Comparison of ENCODE assay signal across 16 cellular contexts in genomic region chr6:141248056-141248799, GRCh38.
DNase-seq lines count a peak whose midpoint lies in the region; ATAC-seq, FAIRE-seq and TF ChIP-seq lines count a peak whose summit lies in the region.
"Had no signal": no experiment of that assay in that cellular context is flagged by ENCODE, and none has a peak within 500 bp of the region (broad histone marks: within the 10 kb centered on the region; RNA-seq: fewer than 3 reads in every experiment).

No MANE protein-coding gene starts in this region.

- no peak for TF ChIP-seq POLR2A in GM12878 (IDR thresholded peaks at IDR 0.05; ENCODE audit: low read depth, low read length)

- no peaks in the 10 kb centered on the region for H3K9me3 ChIP-seq in GM12878 (replicated peaks; ENCODE audit: control insufficient read depth, insufficient read depth, low read length)
- no peaks in the 10 kb centered on the region for H3K9me3 ChIP-seq in effector memory CD4-positive, alpha-beta T cell (ENCODE audit: control insufficient read depth, low read length)
- H3K9me3 ChIP-seq in SJCRH30 (replicated peaks) = no peaks in the 10 kb centered on the region
- H3K9me3 ChIP-seq: esophagus muscularis mucosa, pancreas had no signal

- DNase-seq in GM12878 (ENCODE audit: low read depth, low spot score) (no peak), AML-193 (lab: John Stamatoyannopoulos, UW) (no peak), NCI-H2196 treated with DMSO at 0.1 percent for 48 hours (lab: John Stamatoyannopoulos, UW; ENCODE audit: unreplicated experiment) (no peak), SJCRH30 (no peak)
- DNase-seq in effector memory CD4-positive, alpha-beta T cell = no peak
- DNase-seq: activated CD4-positive, alpha-beta T cell treated with anti-CD3 and anti-CD28 coated beads, Interleukin-2, amount 50 U/mL, for 4 hours; activated gamma-delta T cell; DND-41; Karpas-422; NCI-H2029 treated with DMSO at 0.1 percent for 48 hours; pancreas had no signal

- WGBS in GM12878 (ENCODE audit: insufficient coverage, insufficient replicate concordance, low lambda C conversion rate, missing lambda C conversion rate) = 12% methylated on average over 3 of the region's 3 CpGs

- H3K4me3 ChIP-seq in GM12878 = no peak overlapping the region
- H3K4me3 ChIP-seq in effector memory CD4-positive, alpha-beta T cell (ENCODE audit: insufficient read depth, low read depth, low read length, poor library complexity, severe bottlenecking) = no peak overlapping the region
- H3K4me3 ChIP-seq in SJCRH30 = no peak overlapping the region
- H3K4me3 ChIP-seq: esophagus muscularis mucosa, pancreas had no signal

- H3K4me2 ChIP-seq in GM12878 (ENCODE audit: control insufficient read depth, insufficient read depth) = no peak overlapping the region

- no peaks in the 10 kb centered on the region for H3K36me3 ChIP-seq in GM12878 (ENCODE audit: control insufficient read depth in 2 of 2, insufficient read depth in 2 of 2, low read length in 1 of 2)
- no peaks in the 10 kb centered on the region for H3K36me3 ChIP-seq in effector memory CD4-positive, alpha-beta T cell (ENCODE audit: control insufficient read depth, insufficient read depth, low read length)
- no peaks in the 10 kb centered on the region for H3K36me3 ChIP-seq in SJCRH30
- H3K36me3 ChIP-seq: esophagus muscularis mucosa, pancreas had no signal

- H3K79me2 ChIP-seq in GM12878 (ENCODE audit: control insufficient read depth, insufficient read depth, low read length) = no peaks in the 10 kb centered on the region

- H2AFZ ChIP-seq in GM12878 (ENCODE audit: control insufficient read depth, low read depth, low read length) = no peak overlapping the region

- POLR2A ChIA-PET in GM12878 (lab: Charles Lee) = no interaction called here

- no peak for FAIRE-seq in GM12878 (lab: Jason Lieb, UNC)
- FAIRE-seq: GM19239 had no signal

- SMC1A ChIA-PET in GM12878 (lab: Charles Lee; ENCODE audit: uncharacterized antibody, unreplicated experiment) = interaction anchor here (0.6 to 1.1 kb wide), 2 partner anchors 55 to 1040 kb away, joined by 3 to 4 read pairs; no protein-coding TSS in a partner anchor

- H3K27me3 ChIP-seq in GM12878 (replicated peaks in 1 of 2; ENCODE audit: control insufficient read depth in 2 of 2, insufficient read depth in 2 of 2, low read length in 1 of 2) (no peaks in the 10 kb centered on the region), SJCRH30 (no peaks in the 10 kb centered on the region)
- no peaks in the 10 kb centered on the region for H3K27me3 ChIP-seq in effector memory CD4-positive, alpha-beta T cell (replicated peaks; ENCODE audit: control insufficient read depth, insufficient read depth, low read length, poor library complexity, severe bottlenecking)
- H3K27me3 ChIP-seq: esophagus muscularis mucosa, pancreas had no signal

- no peak overlapping the region for H3K27ac ChIP-seq in GM12878 (ENCODE audit: control insufficient read depth, insufficient read depth)
- H3K27ac ChIP-seq in effector memory CD4-positive, alpha-beta T cell (ENCODE audit: insufficient read depth, low read length, poor library complexity, severe bottlenecking) = no peak overlapping the region
- no peak overlapping the region for H3K27ac ChIP-seq in SJCRH30
- H3K27ac ChIP-seq: esophagus muscularis mucosa, pancreas had no signal

- in situ Hi-C loops in GM12878 (cut with MboI) = no loop called here

- TF ChIP-seq RAD21 in GM12878 (IDR thresholded peaks at IDR 0.05; ENCODE audit: insufficient read depth, low read depth, low read length) = no peak

- H3K4me1 ChIP-seq in GM12878 (ENCODE audit: control insufficient read depth, insufficient read depth, low read length) (no peaks in the 10 kb centered on the region), SJCRH30 (no peaks in the 10 kb centered on the region)
- no peaks in the 10 kb centered on the region for H3K4me1 ChIP-seq in effector memory CD4-positive, alpha-beta T cell (ENCODE audit: control insufficient read depth, insufficient read depth, low read length, poor library complexity, severe bottlenecking)
- H3K4me1 ChIP-seq: pancreas had no signal

- BruUV-seq in GM12878 (replicated peaks; lab: Mats Ljungman, UMichigan) = no TSS peak

- CTCF ChIA-PET in GM12878 (lab: Yijun Ruan, JAX) = no interaction called here

- intact Hi-C loops in GM12878 (cut with micrococcal nuclease; ENCODE audit: unreplicated experiment) = no loop called here

- ATAC-seq in GM18519 (IDR thresholded peaks at IDR 0.05; ENCODE audit: low FRiP score, unreplicated experiment) (peak; percentile 46), GM21381 (IDR thresholded peaks at IDR 0.05; ENCODE audit: unreplicated experiment) (peak; percentile 73), HG02981 (IDR thresholded peaks at IDR 0.05; ENCODE audit: unreplicated experiment) (peak; percentile 58), GM12878 (peak; percentile 56)
- ATAC-seq: pancreas had no signal

- H3K9ac ChIP-seq in GM12878 (ENCODE audit: control insufficient read depth, insufficient read depth, low read length) = no peak overlapping the region

- no peaks in the 10 kb centered on the region for H4K20me1 ChIP-seq in GM12878 (ENCODE audit: control insufficient read depth, insufficient read depth)

- RAD21 ChIA-PET in GM12878 (lab: Charles Lee; ENCODE audit: unreplicated experiment) = no interaction called here

- no peak for TF ChIP-seq EP300 in GM12878 (IDR thresholded peaks at IDR 0.05; ENCODE audit: borderline replicate concordance in 1 of 2, control insufficient read depth in 1 of 2, low read depth in 2 of 2, low read length in 2 of 2)

- TF ChIP-seq CTCF in GM12878 (IDR thresholded peaks at IDR 0.05 in 2 of 3, conservative IDR thresholded peaks at IDR 0.05 in 1 of 3; ENCODE audit: control insufficient read depth in 2 of 3, extremely low read depth in 1 of 3, insufficient read depth in 1 of 3, low read depth in 3 of 3, low read length in 3 of 3) = no peak

TF ChIP-seq in GM12878, 131 proteins besides CTCF, POLR2A, EP300 and RAD21 (continues in another document):
- TF ChIP-seq TBL1XR1 (IDR thresholded peaks at IDR 0.05; ENCODE audit: low read depth, low read length) (no peak), CBFB (IDR thresholded peaks at IDR 0.05; ENCODE audit: low read depth) (no peak), MTA2 (IDR thresholded peaks at IDR 0.05; ENCODE audit: low read depth) (no peak), E4F1 (IDR thresholded peaks at IDR 0.05; ENCODE audit: borderline replicate concordance, partially characterized antibody) (no peak), IRF4 (IDR thresholded peaks at IDR 0.05; ENCODE audit: low read depth, low read length) (no peak), HDAC2 (IDR thresholded peaks at IDR 0.05) (no peak), FOS (IDR thresholded peaks at IDR 0.05; ENCODE audit: borderline replicate concordance, extremely low read depth, insufficient read length) (no peak), STAT3 (IDR thresholded peaks at IDR 0.05; ENCODE audit: low read depth, low read length) (no peak), SRF (IDR thresholded peaks at IDR 0.05; ENCODE audit: low read depth in 2 of 2, low read length in 2 of 2) (no peak)
- TF ChIP-seq, protein P1, sequence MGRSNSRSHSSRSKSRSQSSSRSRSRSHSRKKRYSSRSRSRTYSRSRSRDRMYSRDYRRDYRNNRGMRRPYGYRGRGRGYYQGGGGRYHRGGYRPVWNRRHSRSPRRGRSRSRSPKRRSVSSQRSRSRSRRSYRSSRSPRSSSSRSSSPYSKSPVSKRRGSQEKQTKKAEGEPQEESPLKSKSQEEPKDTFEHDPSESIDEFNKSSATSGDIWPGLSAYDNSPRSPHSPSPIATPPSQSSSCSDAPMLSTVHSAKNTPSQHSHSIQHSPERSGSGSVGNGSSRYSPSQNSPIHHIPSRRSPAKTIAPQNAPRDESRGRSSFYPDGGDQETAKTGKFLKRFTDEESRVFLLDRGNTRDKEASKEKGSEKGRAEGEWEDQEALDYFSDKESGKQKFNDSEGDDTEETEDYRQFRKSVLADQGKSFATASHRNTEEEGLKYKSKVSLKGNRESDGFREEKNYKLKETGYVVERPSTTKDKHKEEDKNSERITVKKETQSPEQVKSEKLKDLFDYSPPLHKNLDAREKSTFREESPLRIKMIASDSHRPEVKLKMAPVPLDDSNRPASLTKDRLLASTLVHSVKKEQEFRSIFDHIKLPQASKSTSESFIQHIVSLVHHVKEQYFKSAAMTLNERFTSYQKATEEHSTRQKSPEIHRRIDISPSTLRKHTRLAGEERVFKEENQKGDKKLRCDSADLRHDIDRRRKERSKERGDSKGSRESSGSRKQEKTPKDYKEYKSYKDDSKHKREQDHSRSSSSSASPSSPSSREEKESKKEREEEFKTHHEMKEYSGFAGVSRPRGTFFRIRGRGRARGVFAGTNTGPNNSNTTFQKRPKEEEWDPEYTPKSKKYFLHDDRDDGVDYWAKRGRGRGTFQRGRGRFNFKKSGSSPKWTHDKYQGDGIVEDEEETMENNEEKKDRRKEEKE (IDR thresholded peaks at IDR 0.05) = no peak
